Comparison of ENCODE assay signal across 28 cellular contexts in the genomic region with DNA sequence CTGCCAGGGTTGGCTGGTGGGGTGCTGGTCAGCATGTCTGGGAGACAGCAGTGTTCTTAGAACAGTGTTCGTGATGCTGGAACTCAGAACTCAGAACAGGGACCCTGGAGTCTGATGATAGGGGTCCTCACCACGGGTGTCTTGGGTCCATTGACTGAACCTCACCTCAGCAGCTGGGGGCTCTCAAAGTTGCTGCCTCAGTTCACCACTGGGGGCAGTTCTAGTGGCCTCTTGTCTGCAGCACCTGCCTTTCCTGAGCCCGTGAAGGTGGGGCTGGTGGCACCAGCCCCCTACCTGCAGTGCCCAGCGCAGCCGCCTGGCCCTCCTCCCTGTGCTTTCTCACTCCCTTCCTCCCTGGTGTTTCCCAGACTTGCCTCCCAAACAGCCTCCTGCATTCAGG. TPM values are rescaled to one million over a fixed set of nuclear protein-coding genes. Genes with fewer than 3 reads are reported as not detected.
DNase-seq lines count a peak whose midpoint lies in the region; ATAC-seq and TF ChIP-seq lines count a peak whose summit lies in the region.
"Had no signal": no experiment of that assay in that cellular context is flagged by ENCODE, and none has a peak within 500 bp of the region (broad histone marks: within the 10 kb centered on the region; RNA-seq: fewer than 3 reads in every experiment).

No MANE protein-coding gene starts in this region.

- H3K23ac ChIP-seq in mesendoderm (ENCODE audit: low read length), result no peak overlapping the region

- no CpG with 5 or more reads among the region's 5 CpGs for WGBS in mesendoderm (ENCODE audit: extremely low coverage, insufficient coverage, low lambda C conversion rate)

- H3K36me3 ChIP-seq in WERI-Rb-1, result peaks cover 93% of the 10 kb centered on the region
- peaks cover 34% of the 10 kb centered on the region for H3K36me3 ChIP-seq in mesendoderm (ENCODE audit: control insufficient read depth, insufficient read depth, low read length)

- H3K27ac ChIP-seq in WERI-Rb-1 (no peak overlapping the region), mesendoderm (ENCODE audit: low read depth, low read length) (no peak overlapping the region)
- H3K27ac ChIP-seq: C4-2B, esophagus muscularis mucosa, hepatocyte, KMS-11, prostate gland, RWPE1, SK-N-MC had no signal

- H3K9me3 ChIP-seq in WERI-Rb-1 (ENCODE audit: severe bottlenecking), result no peaks in the 10 kb centered on the region
- H3K9me3 ChIP-seq: esophagus muscularis mucosa, mucosa of descending colon, prostate gland had no signal

- no peak overlapping the region for H2BK15ac ChIP-seq in mesendoderm (replicated peaks; ENCODE audit: low read depth)

- H2BK5ac ChIP-seq in mesendoderm (ENCODE audit: low read length), result no peak overlapping the region

- H4K5ac ChIP-seq in mesendoderm (ENCODE audit: low read length), result no peak overlapping the region

- no peak overlapping the region for H3K4me3 ChIP-seq in GM12865 (ENCODE audit: low read depth, low read length)
- H3K4me3 ChIP-seq in WERI-Rb-1 (ENCODE audit: low read depth, low read length), result no peak overlapping the region
- H3K4me3 ChIP-seq in mesendoderm (ENCODE audit: low read length), result no peak overlapping the region
- H3K4me3 ChIP-seq: esophagus muscularis mucosa, hepatocyte, mucosa of descending colon, prostate gland, SK-N-MC had no signal

- H4K8ac ChIP-seq in mesendoderm (ENCODE audit: low read depth, low read length), result no peak overlapping the region

- peaks cover 8% of the 10 kb centered on the region for H3K79me1 ChIP-seq in mesendoderm (ENCODE audit: low read length)

- H3K79me2 ChIP-seq in mesendoderm (ENCODE audit: control insufficient read depth, insufficient read depth, low read length), result peaks cover 3% of the 10 kb centered on the region

- no peak overlapping the region for H2AK5ac ChIP-seq in mesendoderm (ENCODE audit: low read length)

- no peak overlapping the region for H3K9ac ChIP-seq in mesendoderm (ENCODE audit: low read length)
- H3K9ac ChIP-seq: KMS-11 had no signal

- H3K4me1 ChIP-seq in mesendoderm (ENCODE audit: control insufficient read depth, low read depth, low read length), result no peaks in the 10 kb centered on the region
- H3K4me1 ChIP-seq: esophagus muscularis mucosa, prostate gland had no signal

- no peak overlapping the region for H3K56ac ChIP-seq in mesendoderm (ENCODE audit: low read length)

- no peak overlapping the region for H3K4ac ChIP-seq in mesendoderm (ENCODE audit: low read depth, low read length)

- H3K18ac ChIP-seq in mesendoderm (ENCODE audit: low read length), result no peak overlapping the region

- no peak for DNase-seq in GM12865 (ENCODE audit: low read depth)
- DNase-seq in WERI-Rb-1, result no peak
- DNase-seq in mesendoderm, result peak; percentile 15
- DNase-seq: ACHN; activated CD4-positive, CD25-positive, alpha-beta regulatory T cell; activated CD8-positive, alpha-beta T cell treated with anti-CD3 and anti-CD28 coated beads for 36 hours; activated gamma-delta T cell treated with Interleukin-2 at 50 U/mL for 16 hours; activated T-cell treated with anti-CD3 and anti-CD28 coated beads for 4 hours; effector memory CD4-positive, alpha-beta T cell; EL; HCEC 1CT; left ventricle myocardium superior; mucosa of descending colon; NCI-H1694; NCI-H2171 treated with DMSO at 0.1 percent for 48 hours; NCI-H526; stimulated activated CD4-positive, alpha-beta T cell treated with anti-CD3 and anti-CD28 coated beads, Interleukin-1b, Interleukin-23, amount 100 ng/mL, for 48 hours; T-helper 9 cell had no signal

- peak; percentile 11 for TF ChIP-seq CTCF in GM12865 (IDR thresholded peaks at IDR 0.05; ENCODE audit: insufficient read depth, low read depth, low read length, missing control alignments)
- peak; percentile 47 for TF ChIP-seq CTCF in WERI-Rb-1 (IDR thresholded peaks at IDR 0.05; ENCODE audit: low read depth, low read length)

- no peak overlapping the region for H3K4me2 ChIP-seq in mesendoderm (ENCODE audit: low read length)
- H3K4me2 ChIP-seq: hepatocyte, KMS-11 had no signal

- no peak overlapping the region for H2BK120ac ChIP-seq in mesendoderm (ENCODE audit: low read depth, low read length)

- no peak for ATAC-seq in GM21576 (IDR thresholded peaks at IDR 0.05; ENCODE audit: unreplicated experiment)
- ATAC-seq in HG03139 (IDR thresholded peaks at IDR 0.05; ENCODE audit: unreplicated experiment), result no peak
- ATAC-seq in GM21786 (IDR thresholded peaks at IDR 0.05; ENCODE audit: unreplicated experiment), result no peak
- ATAC-seq: activated CD8-positive, alpha-beta T cell treated with anti-CD3 and anti-CD28 coated beads for 36 hours; left ventricle myocardium superior; mucosa of descending colon had no signal

- H3K27me3 ChIP-seq in WERI-Rb-1 (ENCODE audit: insufficient read depth, low read depth, severe bottlenecking) (no peaks in the 10 kb centered on the region), mesendoderm (ENCODE audit: insufficient read depth, low read length, poor library complexity) (no peaks in the 10 kb centered on the region)
- H3K27me3 ChIP-seq: esophagus muscularis mucosa, hepatocyte had no signal

RNA-seq across cellular contexts. Expression of gene SAFB, which starts 28.5 kb away (rescaled TPM):
- 76.8 TPM for polyA plus RNA-seq in mesendoderm (2013, experiment 1 of 2)
- polyA plus RNA-seq in mesendoderm (2013, experiment 2 of 2), result 78.0 TPM

RNA-seq across cellular contexts. Expression of gene SAFB2, which starts 28.8 kb away (rescaled TPM):
- polyA plus RNA-seq in mesendoderm (2013, experiment 1 of 2), result 49.5 TPM
- polyA plus RNA-seq in mesendoderm (2013, experiment 2 of 2), result 47.4 TPM

RNA-seq across cellular contexts. Expression of gene MICOS13, which starts 29.0 kb away (rescaled TPM):
- 12.6 TPM for polyA plus RNA-seq in mesendoderm (2013, experiment 1 of 2)
- polyA plus RNA-seq in mesendoderm (2013, experiment 2 of 2), result 13.5 TPM

RNA-seq across cellular contexts. Expression of gene HSD11B1L, which starts 29.5 kb away (rescaled TPM):
- polyA plus RNA-seq in mesendoderm (2013, experiment 1 of 2), result 1.7 TPM
- 1.8 TPM for polyA plus RNA-seq in mesendoderm (2013, experiment 2 of 2)

RNA-seq across cellular contexts. Expression of gene RPL36, which starts 38.7 kb away (rescaled TPM):
- 1,911 TPM for polyA plus RNA-seq in mesendoderm (2013, experiment 1 of 2)
- 1,926 TPM for polyA plus RNA-seq in mesendoderm (2013, experiment 2 of 2)
